In the genomic region with DNA sequence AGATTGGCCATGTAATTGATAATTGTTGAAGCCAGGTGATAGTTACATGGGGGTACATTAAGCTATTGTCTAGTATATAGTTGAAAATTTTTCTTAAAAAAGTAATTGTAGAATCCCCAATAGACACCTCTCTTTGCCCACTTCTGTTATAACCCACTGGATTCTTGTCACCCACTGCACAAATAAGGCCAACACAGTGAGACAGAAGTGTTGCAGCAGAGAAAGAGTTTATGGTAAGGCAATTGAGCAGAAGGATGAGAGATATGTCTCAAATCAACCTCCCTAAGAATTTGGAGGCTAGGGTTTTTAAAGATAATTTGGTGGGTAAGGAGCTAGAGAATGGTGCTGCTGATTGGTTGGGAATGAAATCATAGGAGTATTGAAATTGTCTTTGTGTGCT, we compare ENCODE assay signal across 33 cellular contexts.
"Had no signal": no experiment of that assay in that cellular context is flagged by ENCODE, and none has a peak within 500 bp of the region (broad histone marks: within the 10 kb centered on the region; RNA-seq: fewer than 3 reads in every experiment).

No MANE protein-coding gene starts in this region.

- H3K4me1 ChIP-seq: adrenal gland, ascending aorta, body of pancreas, breast epithelium had no signal

- H3K4me3 ChIP-seq: adrenal gland, ascending aorta, body of pancreas, breast epithelium, cardiac muscle cell had no signal

- H3K9me3 ChIP-seq: adrenal gland, ascending aorta had no signal

- DNase-seq: activated effector memory CD4-positive, alpha-beta T cell treated with anti-CD3 and anti-CD28 coated beads, Interleukin-2, amount 50 U/mL, for 16 hours; activated effector memory CD4-positive, alpha-beta T cell treated with Interleukin-2 at 50 U/mL for 16 hours; activated gamma-delta T cell; activated gamma-delta T cell treated with Interleukin-2 at 50 U/mL for 16 hours; activated naive CD4-positive, alpha-beta T cell; activated naive CD4-positive, alpha-beta T cell treated with anti-CD3 and anti-CD28 coated beads for 36 hours; activated naive CD4-positive, alpha-beta T cell treated with anti-CD3 and anti-CD28 coated beads, Interleukin-2, amount 10 ng/mL, durations not matched to agents 7 days and 5 days; activated naive CD4-positive, alpha-beta T cell treated with anti-CD3 and anti-CD28 coated beads, Interleukin-2, amount 50 U/mL, for 16 hours; activated naive CD4-positive, alpha-beta T cell treated with Interleukin-2 at 50 U/mL for 16 hours; activated naive CD8-positive, alpha-beta T cell treated with anti-CD3 and anti-CD28 coated beads for 36 hours; activated naive CD8-positive, alpha-beta T cell treated with anti-CD3 and anti-CD28 coated beads, Interleukin-2, amount 10 ng/mL, durations not matched to agents 7 days and 5 days; activated naive CD8-positive, alpha-beta T cell treated with anti-CD3 and anti-CD28 coated beads, Interleukin-2, amount 50 U/mL, for 24 hours; activated T-cell treated with anti-CD3 and anti-CD28 coated beads, Interleukin-2, amount 50 U/mL, for 24 hours; activated T-cell treated with anti-CD3 and anti-CD28 coated beads, Interleukin-2, amount 50 U/mL, for 4 hours; activated T-cell treated with anti-CD3 and anti-CD28 coated beads, Interleukin-2, amount 50 U/mL, for 48 hours; activated T-cell treated with anti-CD3 and anti-CD28 coated beads, Interleukin-2, amount 50 U/mL, for 72 hours; adrenal gland; amniotic stem cell; amygdala; anterior cingulate cortex; aorta; body of pancreas; brain microvascular endothelial cell; caudate nucleus; central memory CD4-positive, alpha-beta T cell; cerebellar nuclear complex had no signal

- FAIRE-seq: astrocyte, bronchial epithelial cell had no signal

- H3K27me3 ChIP-seq: adrenal gland, ascending aorta, body of pancreas, brain microvascular endothelial cell, breast epithelium, cardiac muscle cell had no signal

- H3K36me3 ChIP-seq: adrenal gland, ascending aorta, brain microvascular endothelial cell, breast epithelium, cardiac muscle cell had no signal

- H3K27ac ChIP-seq: adrenal gland, ascending aorta, body of pancreas, brain microvascular endothelial cell, breast epithelium, cardiac muscle cell had no signal

- ATAC-seq: activated naive CD4-positive, alpha-beta T cell treated with anti-CD3 and anti-CD28 coated beads, Interleukin-2, amount 50 U/mL, for 72 hours; activated naive CD8-positive, alpha-beta T cell treated with anti-CD3 and anti-CD28 coated beads, Interleukin-2, amount 50 U/mL, for 24 hours; activated T-cell treated with anti-CD3 and anti-CD28 coated beads, Interleukin-2, amount 50 U/mL, for 4 hours; activated T-cell treated with anti-CD3 and anti-CD28 coated beads, Interleukin-2, amount 50 U/mL, for 72 hours; activated T-helper 17 cell treated with anti-CD3 and anti-CD28 coated beads, Interleukin-2, amount 50 U/mL, for 72 hours; body of pancreas had no signal
